Comparison of ENCODE assay signal across 9 cellular contexts in the genomic region with DNA sequence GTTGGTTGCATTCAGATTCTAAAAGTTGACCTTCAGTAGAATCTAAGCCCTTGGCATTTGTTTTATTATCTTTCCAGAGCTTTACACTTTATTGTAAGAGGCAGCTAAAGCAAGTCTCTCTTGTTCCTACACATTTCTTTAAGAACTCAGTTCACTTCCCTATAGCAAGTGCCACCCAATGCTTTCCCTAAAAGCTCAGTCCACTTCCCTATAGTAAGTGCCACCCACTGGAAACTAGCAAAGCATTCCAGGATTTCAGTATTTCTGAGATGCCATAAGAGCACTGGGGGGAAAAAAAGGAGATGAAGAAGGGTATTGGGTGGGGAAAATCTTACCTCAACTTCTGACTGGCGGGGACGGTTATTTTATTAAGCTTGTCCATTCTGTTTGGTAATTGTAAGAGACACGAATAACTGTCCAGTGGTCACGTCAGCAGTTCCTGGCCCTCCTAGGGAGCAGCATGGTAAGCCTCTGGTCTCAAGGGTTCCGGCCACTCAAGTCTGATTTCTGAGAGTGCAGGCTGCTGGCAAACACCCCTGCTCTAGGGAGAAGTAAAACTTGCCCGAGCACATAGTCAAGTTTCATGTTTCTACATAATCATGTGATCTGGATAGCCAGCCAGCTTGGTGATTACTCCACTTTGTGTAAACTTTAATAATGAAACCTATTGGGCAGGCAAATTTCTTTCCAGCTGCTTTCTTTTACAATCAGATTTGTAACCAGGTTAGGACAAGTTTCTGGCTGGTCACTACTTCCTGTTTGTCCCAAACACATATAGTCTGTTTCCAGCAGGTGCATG. TPM values are rescaled to one million over a fixed set of nuclear protein-coding genes. Genes with fewer than 3 reads are reported as not detected.
DNase-seq lines count a peak whose midpoint lies in the region; ATAC-seq and TF ChIP-seq lines count a peak whose summit lies in the region.
"Had no signal": no experiment of that assay in that cellular context is flagged by ENCODE, and none has a peak within 500 bp of the region (broad histone marks: within the 10 kb centered on the region; RNA-seq: fewer than 3 reads in every experiment).

Gene BLNK, minus strand, starts transcription at position 553 of the 799 bp plus-strand sequence. Its CDS starts 171 bp downstream, at position 382.

- no peak within 1 kb of the TSS for H3K27ac ChIP-seq in GM23248
- H3K27ac ChIP-seq in MM.1S (ENCODE audit: low read length): peak within 1 kb of the TSS; percentile 81
- peak within 1 kb of the TSS; percentile 14 for H3K27ac ChIP-seq in rectal smooth muscle tissue (ENCODE audit: low read depth, low read length)

- no peaks in the 10 kb centered on the region for H3K27me3 ChIP-seq in GM23248 (replicated peaks; ENCODE audit: insufficient read depth)
- no peaks in the 10 kb centered on the region for H3K27me3 ChIP-seq in MM.1S (replicated peaks; ENCODE audit: insufficient read depth, low read length)
- no peaks in the 10 kb centered on the region for H3K27me3 ChIP-seq in rectal smooth muscle tissue (ENCODE audit: control insufficient read depth, insufficient read depth, low read length)

- no peaks in the 10 kb centered on the region for H3K9me3 Mint-ChIP-seq in activated T-helper 17 cell treated with anti-CD3 and anti-CD28 coated beads, Interleukin-2, amount 50 U/mL, for 72 hours

- no peaks in the 10 kb centered on the region for H3K36me3 Mint-ChIP-seq in activated T-helper 17 cell treated with anti-CD3 and anti-CD28 coated beads, Interleukin-2, amount 50 U/mL, for 72 hours (ENCODE audit: low read depth)

- no peak within 1 kb of the TSS for H3K4me2 ChIP-seq in GM23248 (ENCODE audit: unreplicated experiment)
- H3K4me2 ChIP-seq in MM.1S (ENCODE audit: low read depth, low read length): peak within 1 kb of the TSS; percentile 74

- no peaks in the 10 kb centered on the region for H3K79me2 ChIP-seq in GM23248 (ENCODE audit: insufficient read depth)
- peaks cover 51% of the 10 kb centered on the region for H3K79me2 ChIP-seq in MM.1S (ENCODE audit: low read length)

- no peak for TF ChIP-seq CTCF in MM.1S (IDR thresholded peaks at IDR 0.05; ENCODE audit: low read length)
- no peak for TF ChIP-seq CTCF in fibroblast of mammary gland (conservative IDR thresholded peaks at IDR 0.05; ENCODE audit: control insufficient read depth, insufficient read depth, low read depth, low read length)

- H3K36me3 ChIP-seq in GM23248 (ENCODE audit: low read depth) (no peaks in the 10 kb centered on the region), MM.1S (replicated peaks; ENCODE audit: insufficient read depth, low read length) (no peaks in the 10 kb centered on the region), rectal smooth muscle tissue (ENCODE audit: control insufficient read depth, insufficient read depth, low read length) (no peaks in the 10 kb centered on the region)

- no peak within 1 kb of the TSS for H3K9ac ChIP-seq in GM23248
- H3K9ac ChIP-seq in MM.1S (ENCODE audit: low read length): peak within 1 kb of the TSS; percentile 69
- H3K9ac ChIP-seq in rectal smooth muscle tissue (ENCODE audit: low read length): peak within 1 kb of the TSS; percentile 14

- no peaks in the 10 kb centered on the region for H3K9me2 ChIP-seq in GM23248 (ENCODE audit: insufficient read depth)
- no peaks in the 10 kb centered on the region for H3K9me2 ChIP-seq in MM.1S (replicated peaks; ENCODE audit: insufficient read depth, low read length)

- no peak within 1 kb of the TSS for H3K4me3 Mint-ChIP-seq in activated T-helper 17 cell treated with anti-CD3 and anti-CD28 coated beads, Interleukin-2, amount 50 U/mL, for 72 hours

- H3K4me1 ChIP-seq in GM23248 (ENCODE audit: insufficient read depth) (no peaks in the 10 kb centered on the region), MM.1S (ENCODE audit: low read length) (peaks cover 37% of the 10 kb centered on the region), rectal smooth muscle tissue (ENCODE audit: control insufficient read depth, insufficient read depth, low read length) (peaks cover 5% of the 10 kb centered on the region)

- no peaks in the 10 kb centered on the region for H3K4me1 Mint-ChIP-seq in activated T-helper 17 cell treated with anti-CD3 and anti-CD28 coated beads, Interleukin-2, amount 50 U/mL, for 72 hours

- 6 to 10% methylated on average over 6 of the region's 6 CpGs for WGBS in GM23248 (ENCODE audit: low coverage in 1 of 2, low lambda C conversion rate in 2 of 2, missing lambda C conversion rate in 2 of 2), 2 experiments

- ATAC-seq in GM18498 (IDR thresholded peaks at IDR 0.05; ENCODE audit: unreplicated experiment): peak; percentile 68
- ATAC-seq in activated T-helper 17 cell treated with anti-CD3 and anti-CD28 coated beads, Interleukin-2, amount 50 U/mL, for 72 hours (replicated peaks): no peak

- peaks cover 23% of the 10 kb centered on the region for H3K27me3 Mint-ChIP-seq in activated T-helper 17 cell treated with anti-CD3 and anti-CD28 coated beads, Interleukin-2, amount 50 U/mL, for 72 hours

- no peak within 1 kb of the TSS for H3K27ac Mint-ChIP-seq in activated T-helper 17 cell treated with anti-CD3 and anti-CD28 coated beads, Interleukin-2, amount 50 U/mL, for 72 hours

- H3K9me3 ChIP-seq in GM23248 (ENCODE audit: low read depth) (no peaks in the 10 kb centered on the region), MM.1S (replicated peaks; ENCODE audit: insufficient read depth, low read length) (no peaks in the 10 kb centered on the region)

- DNase-seq in GM23248: peak; percentile 23
- DNase-seq in MM.1S: peak; percentile 90
- peak; percentile 39 for DNase-seq in fibroblast of mammary gland (ENCODE audit: low read depth)
- no peak for DNase-seq in stimulated activated CD4-positive, alpha-beta T cell treated with anti-CD3 and anti-CD28 coated beads, Interleukin-4, amount 100 ng/mL, for 24 hours
- DNase-seq in LoVo (ENCODE audit: low spot score): no peak

- H3K4me3 ChIP-seq in GM23248 (no peak within 1 kb of the TSS), MM.1S (ENCODE audit: low read length) (peak within 1 kb of the TSS; percentile 74), fibroblast of mammary gland (ENCODE audit: control insufficient read depth, low read depth, low read length) (no peak within 1 kb of the TSS), rectal smooth muscle tissue (ENCODE audit: low read length) (peak within 1 kb of the TSS; percentile 54)

- no peaks in the 10 kb centered on the region for H3F3A ChIP-seq in GM23248 (ENCODE audit: insufficient read depth)
- H3F3A ChIP-seq in MM.1S (ENCODE audit: insufficient read depth, low read length): peaks cover 27% of the 10 kb centered on the region

- H4K20me1 ChIP-seq in GM23248 (ENCODE audit: insufficient read depth) (no peaks in the 10 kb centered on the region), MM.1S (ENCODE audit: insufficient read depth, low read length) (no peaks in the 10 kb centered on the region)

- in situ Hi-C loops in GM23248 (cut with MboI): no loop called here

- H2AFZ ChIP-seq in GM23248 (no peak within 1 kb of the TSS), MM.1S (ENCODE audit: low read length) (peak within 1 kb of the TSS; percentile 64)

RNA-seq across cellular contexts. Expression of gene BLNK, which starts in this region (rescaled TPM):
- not detected in 2 replicates for total RNA-seq in GM23248 (2014; rRNA removed; shearing (Covaris generic))
- polyA plus RNA-seq in GM23248 (2016; fragmentation: Nextera tagmentation; extraction: Ambion mirVana): not detected in 2 replicates
- not detected for total RNA-seq in activated T-helper 17 cell treated with anti-CD3 and anti-CD28 coated beads, Interleukin-2, amount 50 U/mL, for 72 hours
- total RNA-seq: SK-MEL-5 had no signal

Comparison
In these comparisons a context has a peak if more than half of its experiments do, and no peak if none do; other contexts are left out.
1. Peak in DNase-seq in GM23248; RNA of the gene not detected or under 1 TPM.
2. DNase-seq: peak in MM.1S (single experiment) and fibroblast of mammary gland (single experiment); none in stimulated activated CD4-positive, alpha-beta T cell treated with anti-CD3 and anti-CD28 coated beads, Interleukin-4, amount 100 ng/mL, for 24 hours (single experiment) and LoVo (single experiment).
3. H3K4me3 ChIP-seq: peak in MM.1S (single experiment) and rectal smooth muscle tissue (single experiment); none in GM23248 (single experiment) and fibroblast of mammary gland (single experiment).